18 cellular contexts compared by ENCODE assay signal in the genomic region with DNA sequence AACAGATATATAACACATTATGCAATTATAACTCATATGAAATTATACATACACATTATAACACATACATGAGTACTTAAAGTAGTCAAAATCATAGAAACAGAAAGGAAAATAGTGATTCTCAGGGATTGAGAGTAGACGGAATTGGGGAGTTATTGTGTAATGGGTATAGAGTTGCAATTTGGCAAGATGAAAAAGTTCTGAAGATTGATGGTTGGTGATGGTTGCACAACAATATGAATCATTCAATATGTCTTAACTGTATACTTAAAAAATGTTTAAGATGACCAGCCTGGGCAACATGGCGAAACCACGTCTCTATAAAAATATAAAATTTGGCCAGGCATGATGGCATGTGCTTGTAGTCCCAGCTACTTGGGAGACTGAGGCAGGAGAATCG.
DNase-seq lines count a peak whose midpoint lies in the region; TF ChIP-seq lines count a peak whose summit lies in the region.
"Had no signal": no experiment of that assay in that cellular context is flagged by ENCODE, and none has a peak within 500 bp of the region (broad histone marks: within the 10 kb centered on the region; RNA-seq: fewer than 3 reads in every experiment).

No MANE protein-coding gene starts in this region.

- H3K4me1 ChIP-seq in adipocyte (ENCODE audit: control insufficient read depth, insufficient read depth, low read length), result peaks cover 20% of the 10 kb centered on the region
- H3K4me1 ChIP-seq in SK-N-SH (ENCODE audit: control insufficient read depth in 1 of 2, insufficient read depth in 2 of 2, low read depth in 1 of 2, low read length in 1 of 2), result no peaks in the 10 kb centered on the region; a peak in 1 of 4 replicates
- H3K4me1 ChIP-seq in HAP-1, result peaks cover 3% of the 10 kb centered on the region
- H3K4me1 ChIP-seq: parathyroid adenoma, spleen had no signal

- H3K27me3 ChIP-seq in AG04450 (ENCODE audit: control insufficient read depth, insufficient read depth, low read length) (no peaks in the 10 kb centered on the region), adipocyte (replicated peaks; ENCODE audit: control insufficient read depth, insufficient read depth, low read length) (no peaks in the 10 kb centered on the region), SK-N-SH (ENCODE audit: insufficient read depth) (no peaks in the 10 kb centered on the region), HAP-1 (ENCODE audit: low read depth) (no peaks in the 10 kb centered on the region)
- H3K27me3 ChIP-seq: hepatocyte, spleen had no signal

- 88% methylated on average over 4 of the region's 4 CpGs for WGBS in SK-N-SH (ENCODE audit: low lambda C conversion rate)

- no peak overlapping the region for H3K4me2 ChIP-seq in SK-N-SH
- H3K4me2 ChIP-seq: hepatocyte had no signal

- H3F3A ChIP-seq in SK-N-SH (replicated peaks; ENCODE audit: insufficient read depth), result no peaks in the 10 kb centered on the region

- POLR2A ChIA-PET in AG04450 (lab: Yijun Ruan, JAX) (no interaction called here), SK-N-SH (lab: Yijun Ruan, JAX) (no interaction called here)

- no peak overlapping the region for H3K9ac ChIP-seq in adipocyte (ENCODE audit: low read length)
- no peak overlapping the region for H3K9ac ChIP-seq in SK-N-SH
- H3K9ac ChIP-seq: parathyroid adenoma had no signal

- no peak for TF ChIP-seq EP300 in Ishikawa (IDR thresholded peaks at IDR 0.05; ENCODE audit: borderline replicate concordance)
- TF ChIP-seq EP300 in SK-N-SH (IDR thresholded peaks at IDR 0.05; ENCODE audit: borderline replicate concordance in 1 of 2, low read depth in 1 of 2, low read length in 1 of 2), result no peak

- DNase-seq in AG04450 (ENCODE audit: low read depth, low spot score), result peak; percentile 56
- DNase-seq in adipocyte (ENCODE audit: low read depth), result peak; percentile 96
- peak; percentile 88 for DNase-seq in fibroblast of the aortic adventitia (ENCODE audit: low read depth)
- DNase-seq in SHP77 treated with DMSO at 0.1 percent for 48 hours (lab: John Stamatoyannopoulos, UW), result no peak
- no peak for DNase-seq in SK-N-SH
- no peak for DNase-seq in HAP-1 (ENCODE audit: low spot score in 2 of 2)
- DNase-seq in T-helper 1 cell, result no peak
- DNase-seq: activated CD4-positive, CD25-positive, alpha-beta regulatory T cell; activated CD8-positive, alpha-beta memory T cell treated with anti-CD3 and anti-CD28 coated beads, Interleukin-2, amount 10 ng/mL, durations not matched to agents 7 days and 5 days; DMS79; mucosa of descending colon; NCI-H1092; NCI-H2227 treated with DMSO at 0.1 percent for 48 hours; spleen; SW 1271 had no signal

- in situ Hi-C loops in HAP-1 (cut with MboI; ENCODE audit: low sequenced_read_pairs), result no loop called here

- no peaks in the 10 kb centered on the region for H4K20me1 ChIP-seq in SK-N-SH (ENCODE audit: insufficient read depth)

- CTCF ChIA-PET in AG04450 (lab: Charles Lee), result no interaction called here
- CTCF ChIA-PET in SK-N-SH (lab: Yijun Ruan, JAX), result no interaction called here

- H3K9me3 ChIP-seq in AG04450 (ENCODE audit: control insufficient read depth, insufficient read depth, low read length), result no peaks in the 10 kb centered on the region
- no peaks in the 10 kb centered on the region for H3K9me3 ChIP-seq in adipocyte (ENCODE audit: control insufficient read depth, low read length)
- H3K9me3 ChIP-seq in SK-N-SH, result no peaks in the 10 kb centered on the region
- H3K9me3 ChIP-seq in HAP-1, result no peaks in the 10 kb centered on the region
- H3K9me3 ChIP-seq: mucosa of descending colon had no signal

- H3K4me3 ChIP-seq in AG04450 (ENCODE audit: low read depth, low read length), result no peak overlapping the region
- peak overlapping the region; percentile 24 for H3K4me3 ChIP-seq in adipocyte (ENCODE audit: low read length)
- no peak overlapping the region for H3K4me3 ChIP-seq in fibroblast of the aortic adventitia (ENCODE audit: low read depth, low read length)
- no peak overlapping the region for H3K4me3 ChIP-seq in SK-N-SH (ENCODE audit: low read depth in 2 of 2, low read length in 1 of 2)
- H3K4me3 ChIP-seq in HAP-1, result no peak overlapping the region
- H3K4me3 ChIP-seq: hepatocyte, mucosa of descending colon, spleen had no signal

- no peak for TF ChIP-seq RAD21 in Ishikawa (IDR thresholded peaks at IDR 0.05; ENCODE audit: low read depth)
- TF ChIP-seq RAD21 in SK-N-SH (IDR thresholded peaks at IDR 0.05; ENCODE audit: low read length), result no peak

- H3K9me2 ChIP-seq in SK-N-SH, result no peaks in the 10 kb centered on the region

- TF ChIP-seq CTCF in AG04450 (IDR thresholded peaks at IDR 0.05; ENCODE audit: low read depth, low read length) (no peak), fibroblast of the aortic adventitia (IDR thresholded peaks at IDR 0.05; ENCODE audit: insufficient read depth, low read length) (no peak), SK-N-SH (IDR thresholded peaks at IDR 0.05) (no peak)

- H3K36me3 ChIP-seq in adipocyte (ENCODE audit: control insufficient read depth, insufficient read depth, low read length, severe bottlenecking) (no peaks in the 10 kb centered on the region), SK-N-SH (replicated peaks in 1 of 2; ENCODE audit: control insufficient read depth in 1 of 2, insufficient read depth in 2 of 2, low read length in 1 of 2) (no peaks in the 10 kb centered on the region), HAP-1 (replicated peaks) (no peaks in the 10 kb centered on the region)

- no peak overlapping the region for H2AFZ ChIP-seq in SK-N-SH (ENCODE audit: low read depth)
- H2AFZ ChIP-seq: hepatocyte, parathyroid adenoma had no signal

- H3K79me2 ChIP-seq in SK-N-SH (ENCODE audit: insufficient read depth), result no peaks in the 10 kb centered on the region
- H3K79me2 ChIP-seq: hepatocyte, parathyroid adenoma had no signal

- H3K27ac ChIP-seq in AG04450 (ENCODE audit: low read depth, low read length) (no peak overlapping the region), SK-N-SH (ENCODE audit: low read depth in 2 of 2, low read length in 1 of 2) (no peak overlapping the region)
- H3K27ac ChIP-seq: hepatocyte, parathyroid adenoma, spleen had no signal

TF ChIP-seq in Ishikawa, 13 proteins besides CTCF, POLR2A, EP300 and RAD21:
- TF ChIP-seq CEBPB (IDR thresholded peaks at IDR 0.05), result peak; percentile 71
- TF ChIP-seq ZBTB7A (IDR thresholded peaks at IDR 0.05; ENCODE audit: low read depth), result no peak

TF ChIP-seq in SK-N-SH, 30 proteins besides CTCF, POLR2A, EP300 and RAD21 (continues in another document):
- no peak for TF ChIP-seq FOXJ3 (CRISPR knock-in tag; IDR thresholded peaks at IDR 0.05)
- no peak for TF ChIP-seq YY1 (IDR thresholded peaks at IDR 0.05; ENCODE audit: low read depth)
- TF ChIP-seq MXI1 (IDR thresholded peaks at IDR 0.05; ENCODE audit: low read depth, low read length), result no peak
- no peak for TF ChIP-seq RFX5 (IDR thresholded peaks at IDR 0.05; ENCODE audit: low read length)
- no peak for TF ChIP-seq SIN3A (IDR thresholded peaks at IDR 0.05; ENCODE audit: borderline replicate concordance, low read depth, low read length)
- TF ChIP-seq, protein P1, sequence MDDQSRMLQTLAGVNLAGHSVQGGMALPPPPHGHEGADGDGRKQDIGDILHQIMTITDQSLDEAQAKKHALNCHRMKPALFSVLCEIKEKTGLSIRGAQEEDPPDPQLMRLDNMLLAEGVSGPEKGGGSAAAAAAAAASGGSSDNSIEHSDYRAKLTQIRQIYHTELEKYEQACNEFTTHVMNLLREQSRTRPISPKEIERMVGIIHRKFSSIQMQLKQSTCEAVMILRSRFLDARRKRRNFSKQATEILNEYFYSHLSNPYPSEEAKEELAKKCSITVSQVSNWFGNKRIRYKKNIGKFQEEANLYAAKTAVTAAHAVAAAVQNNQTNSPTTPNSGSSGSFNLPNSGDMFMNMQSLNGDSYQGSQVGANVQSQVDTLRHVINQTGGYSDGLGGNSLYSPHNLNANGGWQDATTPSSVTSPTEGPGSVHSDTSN (IDR thresholded peaks at IDR 0.05), result no peak
- TF ChIP-seq POLR2AphosphoS5 (IDR thresholded peaks at IDR 0.05; ENCODE audit: low read depth, low read length), result no peak
- TF ChIP-seq, protein P2, sequence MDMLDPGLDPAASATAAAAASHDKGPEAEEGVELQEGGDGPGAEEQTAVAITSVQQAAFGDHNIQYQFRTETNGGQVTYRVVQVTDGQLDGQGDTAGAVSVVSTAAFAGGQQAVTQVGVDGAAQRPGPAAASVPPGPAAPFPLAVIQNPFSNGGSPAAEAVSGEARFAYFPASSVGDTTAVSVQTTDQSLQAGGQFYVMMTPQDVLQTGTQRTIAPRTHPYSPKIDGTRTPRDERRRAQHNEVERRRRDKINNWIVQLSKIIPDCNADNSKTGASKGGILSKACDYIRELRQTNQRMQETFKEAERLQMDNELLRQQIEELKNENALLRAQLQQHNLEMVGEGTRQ (IDR thresholded peaks at IDR 0.05; ENCODE audit: borderline replicate concordance, low read depth, low read length), result no peak
- TF ChIP-seq, protein P3, sequence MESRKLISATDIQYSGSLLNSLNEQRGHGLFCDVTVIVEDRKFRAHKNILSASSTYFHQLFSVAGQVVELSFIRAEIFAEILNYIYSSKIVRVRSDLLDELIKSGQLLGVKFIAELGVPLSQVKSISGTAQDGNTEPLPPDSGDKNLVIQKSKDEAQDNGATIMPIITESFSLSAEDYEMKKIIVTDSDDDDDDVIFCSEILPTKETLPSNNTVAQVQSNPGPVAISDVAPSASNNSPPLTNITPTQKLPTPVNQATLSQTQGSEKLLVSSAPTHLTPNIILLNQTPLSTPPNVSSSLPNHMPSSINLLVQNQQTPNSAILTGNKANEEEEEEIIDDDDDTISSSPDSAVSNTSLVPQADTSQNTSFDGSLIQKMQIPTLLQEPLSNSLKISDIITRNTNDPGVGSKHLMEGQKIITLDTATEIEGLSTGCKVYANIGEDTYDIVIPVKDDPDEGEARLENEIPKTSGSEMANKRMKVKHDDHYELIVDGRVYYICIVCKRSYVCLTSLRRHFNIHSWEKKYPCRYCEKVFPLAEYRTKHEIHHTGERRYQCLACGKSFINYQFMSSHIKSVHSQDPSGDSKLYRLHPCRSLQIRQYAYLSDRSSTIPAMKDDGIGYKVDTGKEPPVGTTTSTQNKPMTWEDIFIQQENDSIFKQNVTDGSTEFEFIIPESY (IDR thresholded peaks at IDR 0.05; ENCODE audit: borderline replicate concordance, low read depth), result no peak
- TF ChIP-seq EZH2phosphoT487 (IDR thresholded peaks at IDR 0.05; ENCODE audit: borderline replicate concordance, low read depth), result no peak
- TF ChIP-seq, protein P4, sequence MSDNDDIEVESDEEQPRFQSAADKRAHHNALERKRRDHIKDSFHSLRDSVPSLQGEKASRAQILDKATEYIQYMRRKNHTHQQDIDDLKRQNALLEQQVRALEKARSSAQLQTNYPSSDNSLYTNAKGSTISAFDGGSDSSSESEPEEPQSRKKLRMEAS (IDR thresholded peaks at IDR 0.05; ENCODE audit: low read depth), result no peak
- TF ChIP-seq TCF12 (IDR thresholded peaks at IDR 0.05), result no peak
- no peak for TF ChIP-seq ELF1 (IDR thresholded peaks at IDR 0.05)
- TF ChIP-seq NRF1 (IDR thresholded peaks at IDR 0.05; ENCODE audit: low read depth, low read length), result no peak

Comparison
In these comparisons a context has a peak if more than half of its experiments do, and no peak if none do; other contexts are left out.
1. DNase-seq: peak in AG04450 (single experiment), adipocyte (single experiment) and fibroblast of the aortic adventitia (single experiment); none in SHP77 treated with DMSO at 0.1 percent for 48 hours (single experiment), SK-N-SH (single experiment), HAP-1 (0 of 2) and T-helper 1 cell (0 of 5).